Comparison of ENCODE assay signal across 30 cellular contexts in the genomic region with DNA sequence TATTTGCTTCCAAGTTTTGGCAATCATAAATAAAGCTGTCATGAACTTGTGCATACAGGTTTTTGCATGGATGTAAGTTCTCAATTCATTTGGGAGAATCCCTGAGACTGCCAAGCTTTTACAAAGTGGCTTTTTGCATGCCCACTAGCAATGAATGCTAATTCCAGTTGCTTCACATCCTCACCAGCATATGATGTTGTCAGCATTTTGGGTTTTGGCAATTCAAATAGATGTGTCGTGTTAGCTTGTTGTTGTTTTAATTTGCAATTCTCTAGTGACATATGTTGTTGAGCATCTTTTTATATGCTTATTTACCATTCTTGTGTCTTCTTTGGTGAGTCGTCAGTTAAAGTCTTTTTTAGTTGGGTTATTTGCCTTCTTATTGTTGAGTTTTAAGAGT.
"Had no signal": no experiment of that assay in that cellular context is flagged by ENCODE, and none has a peak within 500 bp of the region (broad histone marks: within the 10 kb centered on the region; RNA-seq: fewer than 3 reads in every experiment).

No MANE protein-coding gene starts in this region.

- H3K36me3 ChIP-seq: colonic mucosa, esophagus muscularis mucosa, esophagus squamous epithelium, gastrocnemius medialis, gastroesophageal sphincter, heart left ventricle, heart right ventricle had no signal

- H3K27ac ChIP-seq: colonic mucosa, coronary artery, dorsolateral prefrontal cortex, epithelial cell of prostate, esophagus muscularis mucosa, esophagus squamous epithelium, foreskin keratinocyte, gastrocnemius medialis, gastroesophageal sphincter, heart left ventricle, heart right ventricle, hepatocyte had no signal

- H3K27ac Mint-ChIP-seq: dendritic cell treated with granulocyte-macrophage colony-stimulating factor and Interleukin-4, amounts not matched to agents 40 ng/mL and 50 ng/mL, for 4 days; effector memory CD8-positive, alpha-beta T cell; endodermal cell had no signal

- H3K27me3 Mint-ChIP-seq: effector memory CD8-positive, alpha-beta T cell had no signal

- DNase-seq: colonic mucosa; cortex of kidney; dermis blood vessel endothelial cell; dorsolateral prefrontal cortex; effector CD4-positive, alpha-beta T cell; effector CD8-positive, alpha-beta T cell; effector memory CD4-positive, alpha-beta T cell; effector memory CD8-positive, alpha-beta T cell; endodermal cell; erythroblast; esophagus squamous epithelium; foreskin fibroblast; foreskin keratinocyte; foreskin melanocyte; gastrocnemius medialis; glutamatergic neuron; head of caudate nucleus; heart left ventricle; heart right ventricle had no signal

- FAIRE-seq: colon, endometrium, endothelial cell of umbilical vein, frontal cortex had no signal

- H3K79me2 ChIP-seq: hepatocyte had no signal

- H3K9me3 Mint-ChIP-seq: dendritic cell treated with granulocyte-macrophage colony-stimulating factor and Interleukin-4, amounts not matched to agents 40 ng/mL and 50 ng/mL, for 4 days; effector memory CD8-positive, alpha-beta T cell; endodermal cell had no signal

- H3K9me3 ChIP-seq: colonic mucosa, esophagus muscularis mucosa, esophagus squamous epithelium, gastrocnemius medialis, gastroesophageal sphincter, heart right ventricle had no signal

- ATAC-seq: effector memory CD8-positive, alpha-beta T cell; esophagus mucosa; foreskin keratinocyte; gastrocnemius medialis; gastroesophageal sphincter; heart left ventricle; heart right ventricle had no signal

- H3K27me3 ChIP-seq: colonic mucosa, dorsolateral prefrontal cortex, esophagus muscularis mucosa, esophagus squamous epithelium, foreskin keratinocyte, gastrocnemius medialis, gastroesophageal sphincter, heart left ventricle, heart right ventricle, hepatocyte had no signal

- H3K4me3 ChIP-seq: colonic mucosa, coronary artery, dorsolateral prefrontal cortex, esophagus muscularis mucosa, esophagus squamous epithelium, gastrocnemius medialis, gastroesophageal sphincter, heart left ventricle, heart right ventricle, hepatocyte had no signal

- H2AFZ ChIP-seq: hepatocyte had no signal

- H3K4me2 ChIP-seq: hepatocyte had no signal

- H3K4me3 Mint-ChIP-seq: dendritic cell treated with granulocyte-macrophage colony-stimulating factor and Interleukin-4, amounts not matched to agents 40 ng/mL and 50 ng/mL, for 4 days; effector memory CD8-positive, alpha-beta T cell; endodermal cell had no signal

- H3K4me1 ChIP-seq: colonic mucosa, foreskin keratinocyte, gastrocnemius medialis had no signal
